In genomic region chr1:183597656-183598055, GRCh38 we compare ENCODE assay signal across 1 cellular context.
TF ChIP-seq lines count a peak whose summit lies in the region.

No MANE protein-coding gene starts in this region.

TF ChIP-seq in K562, 482 proteins besides CTCF, POLR2A, EP300 and RAD21:
- TF ChIP-seq MAFG (tag; conservative IDR thresholded peaks at IDR 0.05) (0 out of 2 replicates have a peak, but pooled peaks have one; percentile 9), TEAD4 (IDR thresholded peaks at IDR 0.05; ENCODE audit: low read length) (no peak), TEAD4 (CRISPR knock-in tag; IDR thresholded peaks at IDR 0.05; ENCODE audit: borderline replicate concordance) (no peak), ATF6 (CRISPR knock-in tag; IDR thresholded peaks at IDR 0.05) (no peak), SMC3 (conservative IDR thresholded peaks at IDR 0.05; ENCODE audit: insufficient read depth, low read depth, low read length) (no peak), CREM (IDR thresholded peaks at IDR 0.05; ENCODE audit: low read depth) (no peak), SPI1 (IDR thresholded peaks at IDR 0.05; ENCODE audit: borderline replicate concordance, low read depth, low read length) (no peak), NFE2 (IDR thresholded peaks at IDR 0.05; ENCODE audit: low read depth) (0 out of 2 replicates have a peak, but pooled peaks have one; percentile 13), TAL1 (IDR thresholded peaks at IDR 0.05) (no peak)
